1 cellular context compared by ENCODE assay signal in the genomic region with DNA sequence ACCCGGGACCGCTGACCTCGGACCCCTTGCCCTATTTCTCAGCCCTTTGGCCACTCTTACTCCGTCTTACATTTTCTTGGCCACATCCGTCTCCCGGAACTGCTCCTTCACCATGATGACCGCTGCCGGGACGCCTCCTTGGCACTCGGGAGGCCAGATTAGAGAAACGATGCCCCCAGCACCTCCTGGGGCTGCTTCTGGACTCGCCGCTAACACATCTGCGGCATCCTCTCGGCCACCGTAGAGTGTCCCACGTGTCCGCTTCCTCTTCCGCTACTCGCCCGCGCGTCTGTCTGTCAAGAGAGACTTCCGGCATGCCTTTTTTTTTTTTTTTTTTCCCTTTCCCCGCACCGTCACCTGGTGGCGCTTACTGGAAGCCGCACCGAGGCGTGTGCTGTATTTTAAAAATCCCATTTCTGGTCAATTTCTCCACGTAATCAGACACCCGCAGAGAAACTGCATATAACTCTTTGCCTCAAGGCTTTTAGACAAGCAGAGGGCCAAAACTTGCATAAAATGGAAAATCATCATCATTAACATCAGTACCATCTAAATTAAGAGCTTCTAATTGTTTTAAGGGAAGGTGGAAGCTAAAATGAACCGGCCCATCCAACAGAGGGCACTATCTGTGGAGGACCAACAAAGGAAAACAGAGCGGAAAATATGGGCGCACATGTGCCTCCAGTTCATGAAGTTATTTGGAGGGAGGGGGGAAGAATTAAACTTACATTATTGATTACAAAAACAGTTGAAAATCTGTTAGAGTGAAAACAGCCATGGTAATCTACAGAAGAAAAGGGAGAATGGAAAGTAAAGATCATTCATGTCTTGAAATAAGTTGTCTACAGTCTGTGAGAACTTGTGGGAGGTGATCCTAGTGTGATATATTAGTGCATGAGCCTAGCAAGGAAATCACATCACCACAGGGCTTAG.
TF ChIP-seq lines count a peak whose summit lies in the region.

Gene POLR3A, minus strand, starts transcription at position 222 of the 933 bp plus-strand sequence. Its CDS starts 108 bp downstream, at position 114.

TF ChIP-seq in HepG2, 621 proteins besides CTCF, POLR2A, EP300 and RAD21 (continued from another document and continues in another):
- TF ChIP-seq HOMEZ (CRISPR knock-in tag; IDR thresholded peaks at IDR 0.05; ENCODE audit: low read depth) = no peak; the same call in 1 of the 2 replicates
- no peak for TF ChIP-seq FOSL1 (CRISPR knock-in tag; IDR thresholded peaks at IDR 0.05; ENCODE audit: borderline replicate concordance)
- no peak; the same call in 1 of the 2 replicates for TF ChIP-seq ZNF138 (CRISPR knock-in tag; IDR thresholded peaks at IDR 0.05; ENCODE audit: low read depth)
- no peak for TF ChIP-seq ZBTB8A (CRISPR knock-in tag; IDR thresholded peaks at IDR 0.05; ENCODE audit: borderline replicate concordance, low read depth)
- no peak for TF ChIP-seq KLF11 (CRISPR knock-in tag; IDR thresholded peaks at IDR 0.05)
- TF ChIP-seq ZKSCAN5 (CRISPR knock-in tag; IDR thresholded peaks at IDR 0.05) = no peak
- peak; percentile 90; the same call in 1 of the 2 replicates for TF ChIP-seq SPEN (CRISPR knock-in tag; IDR thresholded peaks at IDR 0.05; ENCODE audit: low read depth)
- TF ChIP-seq ZNF431 (CRISPR knock-in tag; IDR thresholded peaks at IDR 0.05; ENCODE audit: borderline replicate concordance, low read depth) = no peak
- no peak for TF ChIP-seq BRD4 (CRISPR knock-in tag; IDR thresholded peaks at IDR 0.05)
- TF ChIP-seq ZNF747 (CRISPR knock-in tag; IDR thresholded peaks at IDR 0.05; ENCODE audit: borderline replicate concordance) = 0 out of 2 replicates have a peak, but pooled peaks have one; percentile 64
- no peak for TF ChIP-seq ZNF773 (CRISPR knock-in tag; IDR thresholded peaks at IDR 0.05; ENCODE audit: borderline replicate concordance)
- no peak for TF ChIP-seq ZNF549 (CRISPR knock-in tag; IDR thresholded peaks at IDR 0.05)
- TF ChIP-seq, protein P1, sequence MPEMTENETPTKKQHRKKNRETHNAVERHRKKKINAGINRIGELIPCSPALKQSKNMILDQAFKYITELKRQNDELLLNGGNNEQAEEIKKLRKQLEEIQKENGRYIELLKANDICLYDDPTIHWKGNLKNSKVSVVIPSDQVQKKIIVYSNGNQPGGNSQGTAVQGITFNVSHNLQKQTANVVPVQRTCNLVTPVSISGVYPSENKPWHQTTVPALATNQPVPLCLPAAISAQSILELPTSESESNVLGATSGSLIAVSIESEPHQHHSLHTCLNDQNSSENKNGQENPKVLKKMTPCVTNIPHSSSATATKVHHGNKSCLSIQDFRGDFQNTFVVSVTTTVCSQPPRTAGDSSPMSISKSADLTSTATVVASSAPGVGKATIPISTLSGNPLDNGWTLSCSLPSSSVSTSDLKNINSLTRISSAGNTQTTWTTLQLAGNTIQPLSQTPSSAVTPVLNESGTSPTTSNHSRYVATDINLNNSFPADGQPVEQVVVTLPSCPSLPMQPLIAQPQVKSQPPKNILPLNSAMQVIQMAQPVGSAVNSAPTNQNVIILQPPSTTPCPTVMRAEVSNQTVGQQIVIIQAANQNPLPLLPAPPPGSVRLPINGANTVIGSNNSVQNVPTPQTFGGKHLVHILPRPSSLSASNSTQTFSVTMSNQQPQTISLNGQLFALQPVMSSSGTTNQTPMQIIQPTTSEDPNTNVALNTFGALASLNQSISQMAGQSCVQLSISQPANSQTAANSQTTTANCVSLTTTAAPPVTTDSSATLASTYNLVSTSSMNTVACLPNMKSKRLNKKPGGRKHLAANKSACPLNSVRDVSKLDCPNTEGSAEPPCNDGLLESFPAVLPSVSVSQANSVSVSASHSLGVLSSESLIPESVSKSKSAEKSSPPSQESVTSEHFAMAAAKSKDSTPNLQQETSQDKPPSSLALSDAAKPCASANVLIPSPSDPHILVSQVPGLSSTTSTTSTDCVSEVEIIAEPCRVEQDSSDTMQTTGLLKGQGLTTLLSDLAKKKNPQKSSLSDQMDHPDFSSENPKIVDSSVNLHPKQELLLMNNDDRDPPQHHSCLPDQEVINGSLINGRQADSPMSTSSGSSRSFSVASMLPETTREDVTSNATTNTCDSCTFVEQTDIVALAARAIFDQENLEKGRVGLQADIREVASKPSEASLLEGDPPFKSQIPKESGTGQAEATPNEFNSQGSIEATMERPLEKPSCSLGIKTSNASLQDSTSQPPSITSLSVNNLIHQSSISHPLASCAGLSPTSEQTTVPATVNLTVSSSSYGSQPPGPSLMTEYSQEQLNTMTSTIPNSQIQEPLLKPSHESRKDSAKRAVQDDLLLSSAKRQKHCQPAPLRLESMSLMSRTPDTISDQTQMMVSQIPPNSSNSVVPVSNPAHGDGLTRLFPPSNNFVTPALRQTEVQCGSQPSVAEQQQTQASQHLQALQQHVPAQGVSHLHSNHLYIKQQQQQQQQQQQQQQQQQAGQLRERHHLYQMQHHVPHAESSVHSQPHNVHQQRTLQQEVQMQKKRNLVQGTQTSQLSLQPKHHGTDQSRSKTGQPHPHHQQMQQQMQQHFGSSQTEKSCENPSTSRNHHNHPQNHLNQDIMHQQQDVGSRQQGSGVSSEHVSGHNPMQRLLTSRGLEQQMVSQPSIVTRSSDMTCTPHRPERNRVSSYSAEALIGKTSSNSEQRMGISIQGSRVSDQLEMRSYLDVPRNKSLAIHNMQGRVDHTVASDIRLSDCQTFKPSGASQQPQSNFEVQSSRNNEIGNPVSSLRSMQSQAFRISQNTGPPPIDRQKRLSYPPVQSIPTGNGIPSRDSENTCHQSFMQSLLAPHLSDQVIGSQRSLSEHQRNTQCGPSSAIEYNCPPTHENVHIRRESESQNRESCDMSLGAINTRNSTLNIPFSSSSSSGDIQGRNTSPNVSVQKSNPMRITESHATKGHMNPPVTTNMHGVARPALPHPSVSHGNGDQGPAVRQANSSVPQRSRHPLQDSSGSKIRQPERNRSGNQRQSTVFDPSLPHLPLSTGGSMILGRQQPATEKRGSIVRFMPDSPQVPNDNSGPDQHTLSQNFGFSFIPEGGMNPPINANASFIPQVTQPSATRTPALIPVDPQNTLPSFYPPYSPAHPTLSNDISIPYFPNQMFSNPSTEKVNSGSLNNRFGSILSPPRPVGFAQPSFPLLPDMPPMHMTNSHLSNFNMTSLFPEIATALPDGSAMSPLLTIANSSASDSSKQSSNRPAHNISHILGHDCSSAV (CRISPR knock-in tag; IDR thresholded peaks at IDR 0.05; ENCODE audit: borderline replicate concordance) = no peak
- TF ChIP-seq ZNF207 (IDR thresholded peaks at IDR 0.05; ENCODE audit: borderline replicate concordance) = no peak
- no peak for TF ChIP-seq JUND (CRISPR knock-in tag; IDR thresholded peaks at IDR 0.05)
- 0 out of 2 replicates have a peak, but pooled peaks have one; percentile 11 for TF ChIP-seq RXRB (CRISPR knock-in tag; IDR thresholded peaks at IDR 0.05; ENCODE audit: borderline replicate concordance)
- peak; percentile 77 for TF ChIP-seq RAD51 (IDR thresholded peaks at IDR 0.05; ENCODE audit: borderline replicate concordance)
- TF ChIP-seq HMGA1 (CRISPR knock-in tag; conservative IDR thresholded peaks at IDR 0.05) = no peak
- TF ChIP-seq PRDM4 (CRISPR knock-in tag; IDR thresholded peaks at IDR 0.05; ENCODE audit: borderline replicate concordance) = no peak
- TF ChIP-seq, protein P2, sequence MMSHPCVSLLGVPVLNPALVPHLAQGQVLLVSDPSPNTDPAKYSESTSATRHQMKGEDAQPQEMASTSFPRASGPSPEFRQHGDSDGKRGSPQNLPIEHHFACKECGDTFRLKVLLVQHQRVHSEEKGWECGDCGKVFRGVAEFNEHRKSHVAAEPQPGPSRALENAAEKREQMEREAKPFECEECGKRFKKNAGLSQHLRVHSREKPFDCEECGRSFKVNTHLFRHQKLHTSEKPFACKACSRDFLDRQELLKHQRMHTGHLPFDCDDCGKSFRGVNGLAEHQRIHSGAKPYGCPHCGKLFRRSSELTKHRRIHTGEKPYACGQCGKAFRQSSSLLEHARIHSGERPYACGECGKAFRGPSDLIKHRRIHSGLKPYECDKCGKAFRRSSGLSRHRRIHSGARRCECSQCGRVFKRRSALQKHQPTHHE (CRISPR knock-in tag; IDR thresholded peaks at IDR 0.05; ENCODE audit: borderline replicate concordance) = no peak
- TF ChIP-seq, protein P3, sequence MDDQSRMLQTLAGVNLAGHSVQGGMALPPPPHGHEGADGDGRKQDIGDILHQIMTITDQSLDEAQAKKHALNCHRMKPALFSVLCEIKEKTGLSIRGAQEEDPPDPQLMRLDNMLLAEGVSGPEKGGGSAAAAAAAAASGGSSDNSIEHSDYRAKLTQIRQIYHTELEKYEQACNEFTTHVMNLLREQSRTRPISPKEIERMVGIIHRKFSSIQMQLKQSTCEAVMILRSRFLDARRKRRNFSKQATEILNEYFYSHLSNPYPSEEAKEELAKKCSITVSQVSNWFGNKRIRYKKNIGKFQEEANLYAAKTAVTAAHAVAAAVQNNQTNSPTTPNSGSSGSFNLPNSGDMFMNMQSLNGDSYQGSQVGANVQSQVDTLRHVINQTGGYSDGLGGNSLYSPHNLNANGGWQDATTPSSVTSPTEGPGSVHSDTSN (CRISPR knock-in tag; IDR thresholded peaks at IDR 0.05; ENCODE audit: borderline replicate concordance) = peak; percentile 80; the same call in 1 of the 2 replicates
- TF ChIP-seq, protein P4, sequence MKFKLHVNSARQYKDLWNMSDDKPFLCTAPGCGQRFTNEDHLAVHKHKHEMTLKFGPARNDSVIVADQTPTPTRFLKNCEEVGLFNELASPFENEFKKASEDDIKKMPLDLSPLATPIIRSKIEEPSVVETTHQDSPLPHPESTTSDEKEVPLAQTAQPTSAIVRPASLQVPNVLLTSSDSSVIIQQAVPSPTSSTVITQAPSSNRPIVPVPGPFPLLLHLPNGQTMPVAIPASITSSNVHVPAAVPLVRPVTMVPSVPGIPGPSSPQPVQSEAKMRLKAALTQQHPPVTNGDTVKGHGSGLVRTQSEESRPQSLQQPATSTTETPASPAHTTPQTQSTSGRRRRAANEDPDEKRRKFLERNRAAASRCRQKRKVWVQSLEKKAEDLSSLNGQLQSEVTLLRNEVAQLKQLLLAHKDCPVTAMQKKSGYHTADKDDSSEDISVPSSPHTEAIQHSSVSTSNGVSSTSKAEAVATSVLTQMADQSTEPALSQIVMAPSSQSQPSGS (CRISPR knock-in tag; IDR thresholded peaks at IDR 0.05) = no peak; the same call in 1 of the 2 replicates
- TF ChIP-seq NPAS2 (CRISPR knock-in tag; IDR thresholded peaks at IDR 0.05; ENCODE audit: borderline replicate concordance) = no peak
- no peak for TF ChIP-seq KLF12 (CRISPR knock-in tag; IDR thresholded peaks at IDR 0.05; ENCODE audit: borderline replicate concordance)
- no peak for TF ChIP-seq NONO (IDR thresholded peaks at IDR 0.05)
- no peak; the same call in 1 of the 2 replicates for TF ChIP-seq NONO (CRISPR knock-in tag; conservative IDR thresholded peaks at IDR 0.05)
- no peak for TF ChIP-seq TBP (CRISPR knock-in tag; IDR thresholded peaks at IDR 0.05)
- no peak for TF ChIP-seq ZNF674 (CRISPR knock-in tag; IDR thresholded peaks at IDR 0.05; ENCODE audit: low read depth)
- peak; percentile 24; the same call in 1 of the 2 replicates for TF ChIP-seq ZZZ3 (CRISPR knock-in tag; IDR thresholded peaks at IDR 0.05; ENCODE audit: borderline replicate concordance)
- TF ChIP-seq, protein P5, sequence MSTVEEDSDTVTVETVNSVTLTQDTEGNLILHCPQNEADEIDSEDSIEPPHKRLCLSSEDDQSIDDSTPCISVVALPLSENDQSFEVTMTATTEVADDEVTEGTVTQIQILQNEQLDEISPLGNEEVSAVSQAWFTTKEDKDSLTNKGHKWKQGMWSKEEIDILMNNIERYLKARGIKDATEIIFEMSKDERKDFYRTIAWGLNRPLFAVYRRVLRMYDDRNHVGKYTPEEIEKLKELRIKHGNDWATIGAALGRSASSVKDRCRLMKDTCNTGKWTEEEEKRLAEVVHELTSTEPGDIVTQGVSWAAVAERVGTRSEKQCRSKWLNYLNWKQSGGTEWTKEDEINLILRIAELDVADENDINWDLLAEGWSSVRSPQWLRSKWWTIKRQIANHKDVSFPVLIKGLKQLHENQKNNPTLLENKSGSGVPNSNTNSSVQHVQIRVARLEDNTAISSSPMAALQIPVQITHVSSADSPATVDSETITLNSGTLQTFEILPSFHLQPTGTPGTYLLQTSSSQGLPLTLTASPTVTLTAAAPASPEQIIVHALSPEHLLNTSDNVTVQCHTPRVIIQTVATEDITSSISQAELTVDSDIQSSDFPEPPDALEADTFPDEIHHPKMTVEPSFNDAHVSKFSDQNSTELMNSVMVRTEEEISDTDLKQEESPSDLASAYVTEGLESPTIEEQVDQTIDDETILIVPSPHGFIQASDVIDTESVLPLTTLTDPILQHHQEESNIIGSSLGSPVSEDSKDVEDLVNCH (CRISPR knock-in tag; IDR thresholded peaks at IDR 0.05) = no peak
- no peak for TF ChIP-seq CCAR2 (optimal IDR thresholded peaks at IDR 0.05; ENCODE audit: low read depth, low read length)
- no peak for TF ChIP-seq SP1 (IDR thresholded peaks at IDR 0.05)
- 0 out of 2 replicates have a peak, but pooled peaks have one; percentile 19 for TF ChIP-seq SP1 (CRISPR knock-in tag; IDR thresholded peaks at IDR 0.05)
- peak; percentile 75 for TF ChIP-seq KDM2A (CRISPR knock-in tag; IDR thresholded peaks at IDR 0.05; ENCODE audit: borderline replicate concordance, low read depth)
